In genomic region chr4:17577660-17578481, GRCh38 we compare ENCODE assay signal across 8 cellular contexts. TPM values are rescaled to one million over a fixed set of nuclear protein-coding genes. Genes with fewer than 3 reads are reported as not detected.
DNase-seq lines count a peak whose midpoint lies in the region; ATAC-seq and TF ChIP-seq lines count a peak whose summit lies in the region.

No MANE protein-coding gene starts in this region.

- H3K27me3 ChIP-seq in HAP-1 (ENCODE audit: low read depth) (no peaks in the 10 kb centered on the region), fibroblast of lung (ENCODE audit: control insufficient read depth, insufficient read depth, low read length) (no peaks in the 10 kb centered on the region), tibial nerve (no peaks in the 10 kb centered on the region)

- no peaks in the 10 kb centered on the region for H3K9me3 Mint-ChIP-seq in natural killer cell

- H2AFZ ChIP-seq in fibroblast of lung (ENCODE audit: low read length): peak overlapping the region; percentile 75

- H3K27ac ChIP-seq in fibroblast of lung (ENCODE audit: insufficient read depth, low read length): peak overlapping the region; percentile 88
- H3K27ac ChIP-seq in tibial nerve: peak overlapping the region; percentile 79 to 95 (median 92)

- intact Hi-C loops in natural killer cell (cut with micrococcal nuclease): loop anchor here (1.0 to 5.0 kb wide), 4 partner anchors 36 to 1821 kb away; partner anchors contain the start of genes DCAF16, LCORL, MED28 and NCAPG

- WGBS in tibial nerve, 2 donors: 6 to 12% methylated on average over 15 to 33 of the region's 34 CpGs

- peaks cover 12% of the 10 kb centered on the region for H3K79me2 ChIP-seq in fibroblast of lung (ENCODE audit: control insufficient read depth, insufficient read depth, low read length)

- H3K4me1 Mint-ChIP-seq in natural killer cell: peaks cover 20 to 24% of the 10 kb centered on the region in 2 donors

- peak overlapping the region; percentile 97 to 98 for H3K27ac Mint-ChIP-seq in natural killer cell

- H3K4me1 ChIP-seq in HAP-1: peaks cover 13% of the 10 kb centered on the region
- H3K4me1 ChIP-seq in fibroblast of lung (ENCODE audit: control insufficient read depth, extremely low read depth, insufficient read depth, low read length): peaks cover 2% of the 10 kb centered on the region
- peaks cover 3 to 47% (median 10%) of the 10 kb centered on the region in 4 donors for H3K4me1 ChIP-seq in tibial nerve

- H3K36me3 ChIP-seq in HAP-1 (replicated peaks): peaks cover 28% of the 10 kb centered on the region
- H3K36me3 ChIP-seq in fibroblast of lung (ENCODE audit: control insufficient read depth, insufficient read depth, low read length): peaks cover 2% of the 10 kb centered on the region
- peaks cover 2 to 25% (median 4%) of the 10 kb centered on the region in 3 donors for H3K36me3 ChIP-seq in tibial nerve

- H3K36me3 Mint-ChIP-seq in natural killer cell: no peaks in the 10 kb centered on the region

- in situ Hi-C loops in HAP-1 (cut with MboI; ENCODE audit: low sequenced_read_pairs): loop anchor here (25.0 kb wide), 1 partner anchor 234 kb away; the partner anchor contains the start of genes DCAF16 and NCAPG

- no peaks in the 10 kb centered on the region for H4K20me1 ChIP-seq in fibroblast of lung (ENCODE audit: control insufficient read depth, extremely low read depth, insufficient read depth, low read length)

- H3K4me3 Mint-ChIP-seq in natural killer cell: peak overlapping the region; percentile 96

- H3K9ac ChIP-seq in fibroblast of lung (ENCODE audit: insufficient read depth, low read length): peak overlapping the region; percentile 83

- H3K9me3 ChIP-seq in HAP-1 (0 out of 2 replicates have a peak, but pooled peaks cover 6% of the 10 kb centered on the region), fibroblast of lung (ENCODE audit: control insufficient read depth, insufficient read depth, low read depth, low read length) (no peaks in the 10 kb centered on the region), tibial nerve (no peaks in the 10 kb centered on the region)

- TF ChIP-seq EP300 in tibial nerve (IDR thresholded peaks at IDR 0.05): no peak

- H3K4me3 ChIP-seq in GM12865 (ENCODE audit: low read depth, low read length): peak overlapping the region; percentile 72
- peak overlapping the region; percentile 54 for H3K4me3 ChIP-seq in HAP-1
- peak overlapping the region; percentile 77 to 95 (median 90) for H3K4me3 ChIP-seq in fibroblast of lung (replicated peaks in 1 of 4; ENCODE audit: control extremely low read depth in 1 of 4, insufficient read depth in 1 of 4, low read depth in 3 of 4, low read length in 4 of 4)
- peak overlapping the region; percentile 72 to 87 (median 80) for H3K4me3 ChIP-seq in tibial nerve

- ATAC-seq in natural killer cell: peak; percentile 0 to 5 (median 1)

- H3K27me3 Mint-ChIP-seq in natural killer cell (ENCODE audit: low read depth in 2 of 2): no peaks in the 10 kb centered on the region

- DNase-seq in GM12865 (ENCODE audit: low read depth) (peak; percentile 40), HAP-1 (ENCODE audit: low spot score in 2 of 2) (peak in 1 of 2 experiments; percentile 58), MV-4-11 (lab: John Stamatoyannopoulos, UW) (peak; percentile 26), activated T-cell treated with anti-CD3 and anti-CD28 coated beads for 24 hours (ENCODE audit: low read depth) (peak; percentile 18), fibroblast of lung (ENCODE audit: low read depth in 2 of 2) (peak; percentile 20 to 23), natural killer cell (peak; percentile 19), tibial nerve (ENCODE audit: low spot score in 2 of 2) (peak in 1 of 2 donors; percentile 28), NCI-H2081 treated with DMSO at 0.1 percent for 48 hours (lab: John Stamatoyannopoulos, UW) (no peak)

- peak overlapping the region; percentile 99 for H3K4me2 ChIP-seq in fibroblast of lung (ENCODE audit: extremely low read depth, insufficient read depth, low read length)

- TF ChIP-seq CTCF in GM12865 (IDR thresholded peaks at IDR 0.05; ENCODE audit: insufficient read depth, low read depth, low read length, missing control alignments) (no peak), fibroblast of lung (conservative IDR thresholded peaks at IDR 0.05 in 1 of 2, IDR thresholded peaks at IDR 0.05 in 1 of 2; ENCODE audit: low read depth in 1 of 2, low read length in 2 of 2) (peak in 1 of 2 donors; percentile 13), natural killer cell (IDR thresholded peaks at IDR 0.05) (no peak), tibial nerve (IDR thresholded peaks at IDR 0.05) (no peak)

- TF ChIP-seq POLR2A in tibial nerve (IDR thresholded peaks at IDR 0.05): no peak

RNA-seq across cellular contexts. Expression of gene LAP3, which starts 0.9 kb away (rescaled TPM):
- total RNA-seq in fibroblast of lung: 116 and 129 TPM in 2 replicates
- 80.8 and 112 TPM in 2 replicates for polyA plus RNA-seq in fibroblast of lung
- 58.6 and 86.4 TPM in 2 replicates for polyA plus RNA-seq in fibroblast of lung (2012)
- 11.6 and 21.3 TPM in 2 replicates for polyA minus RNA-seq in fibroblast of lung (ENCODE audit: low replicate concordance)
- 10 to 100 TPM; 68.2 to 76.1 (median 71.6) TPM for total RNA-seq in natural killer cell
- 100 to 1,000 TPM in 1 of 4 donors, 10 to 100 TPM in 3; 63.2 to 110 (median 73.3) TPM for total RNA-seq in tibial nerve

RNA-seq across cellular contexts. Expression of gene MED28, which starts 36.6 kb away (rescaled TPM):
- total RNA-seq in fibroblast of lung (11.0 and 20.1 TPM in 2 replicates), natural killer cell (10 to 100 TPM; 44.8 to 63.3 (median 51.1) TPM), tibial nerve (10 to 100 TPM; 12.9 to 19.9 (median 16.2) TPM)
- 16.8 and 18.8 TPM in 2 replicates for polyA plus RNA-seq in fibroblast of lung
- 40.9 and 49.2 TPM in 2 replicates for polyA plus RNA-seq in fibroblast of lung (2012)
- 13.1 and 13.5 TPM in 2 replicates for polyA minus RNA-seq in fibroblast of lung (ENCODE audit: low replicate concordance)
